In the genomic region with DNA sequence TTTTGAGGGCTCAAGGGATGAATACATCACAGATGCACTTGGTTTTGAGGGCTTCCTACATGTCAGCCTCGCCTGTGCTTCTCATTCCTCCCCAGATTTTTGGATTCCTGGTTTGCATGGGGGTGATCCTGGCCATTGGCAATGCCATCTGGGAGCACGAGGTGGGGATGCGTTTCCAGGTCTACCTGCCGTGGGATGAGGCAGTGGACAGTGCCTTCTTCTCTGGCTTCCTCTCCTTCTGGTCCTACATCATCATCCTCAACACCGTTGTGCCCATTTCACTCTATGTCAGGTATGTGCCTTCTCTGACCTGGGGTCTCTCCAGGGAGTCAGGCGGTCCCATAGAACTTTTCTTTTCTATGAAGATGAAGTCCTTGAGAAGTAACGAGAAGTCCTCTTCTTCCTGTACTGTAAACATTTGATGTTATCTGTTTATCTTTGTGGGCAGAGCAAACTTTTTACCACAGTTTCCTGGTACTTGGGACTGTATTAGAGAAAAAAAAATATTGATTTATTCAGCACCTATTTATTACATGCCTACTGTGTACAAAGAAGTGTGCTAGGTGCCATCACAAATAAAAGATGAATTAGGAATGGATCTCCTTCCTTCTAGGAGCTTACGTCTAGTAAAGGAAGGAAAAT, we compare ENCODE assay signal across 20 cellular contexts. TPM values are rescaled to one million over a fixed set of nuclear protein-coding genes. Genes with fewer than 3 reads are reported as not detected.
DNase-seq lines count a peak whose midpoint lies in the region; ATAC-seq and TF ChIP-seq lines count a peak whose summit lies in the region.
"Had no signal": no experiment of that assay in that cellular context is flagged by ENCODE, and none has a peak within 500 bp of the region (broad histone marks: within the 10 kb centered on the region; RNA-seq: fewer than 3 reads in every experiment).

No MANE protein-coding gene starts in this region.

- no peak for TF ChIP-seq EP300 in stomach (IDR thresholded peaks at IDR 0.05)

- H3K36me3 Mint-ChIP-seq in activated T-cell treated with anti-CD3 and anti-CD28 coated beads, Interleukin-2, amount 50 U/mL, for 4 hours (ENCODE audit: insufficient read depth), result peaks cover 46% of the 10 kb centered on the region
- peaks cover 16% of the 10 kb centered on the region for H3K36me3 Mint-ChIP-seq in T-helper 17 cell (ENCODE audit: low read depth)
- peaks cover 64% of the 10 kb centered on the region for H3K36me3 Mint-ChIP-seq in nephron progenitor cell (ENCODE audit: low read depth)

- H3K27me3 ChIP-seq in stomach, result no peaks in the 10 kb centered on the region
- H3K27me3 ChIP-seq: ascending aorta, foreskin keratinocyte, upper lobe of right lung had no signal

- H3K36me3 ChIP-seq in stomach, result peaks cover 39 to 81% (median 75%) of the 10 kb centered on the region in 4 donors

- no peak overlapping the region for H3K4me3 ChIP-seq in stomach
- H3K4me3 ChIP-seq: ascending aorta, upper lobe of right lung had no signal

- intact Hi-C loops in stomach (cut with DNase I; ENCODE audit: low total_unique reads), result loop anchor here (10.0 kb wide), 1 partner anchor 63 kb away; a partner anchor contains a TSS

- no peaks in the 10 kb centered on the region for H3K9me3 ChIP-seq in T-helper 17 cell (ENCODE audit: control insufficient read depth, low read length, poor library complexity, severe bottlenecking)
- no peaks in the 10 kb centered on the region for H3K9me3 ChIP-seq in stomach
- H3K9me3 ChIP-seq: ascending aorta, upper lobe of right lung had no signal

- H3K9me3 Mint-ChIP-seq in activated T-cell treated with anti-CD3 and anti-CD28 coated beads, Interleukin-2, amount 50 U/mL, for 4 hours, result no peaks in the 10 kb centered on the region
- no peaks in the 10 kb centered on the region for H3K9me3 Mint-ChIP-seq in nephron progenitor cell
- H3K9me3 Mint-ChIP-seq: stimulated activated naive B cell treated with anti-CD40 and anti-IgM and Interleukin-4, amounts not matched to agents 10 μg/mL and 1 μg/mL and 100 μg/mL, for 72 hours had no signal

- DNase-seq in activated T-cell treated with anti-CD3 and anti-CD28 coated beads, Interleukin-2, amount 50 U/mL, for 4 hours, result no peak
- DNase-seq in activated T-cell treated with anti-CD3 and anti-CD28 coated beads, Interleukin-2, amount 50 U/mL, for 48 hours, result no peak
- DNase-seq in T-helper 17 cell (no peak), stomach (no peak), nephron progenitor cell (no peak)
- DNase-seq in central memory CD4-positive, alpha-beta T cell, result peak; percentile 66
- DNase-seq: activated CD4-positive, CD25-positive, alpha-beta regulatory T cell; EL; foreskin keratinocyte; mesendoderm; NCI-H1930; stimulated activated naive B cell treated with anti-CD40 and anti-IgM and Interleukin-4, amounts not matched to agents 10 μg/mL and 1 μg/mL and 100 μg/mL, for 72 hours; upper lobe of right lung had no signal

- H3K4me1 ChIP-seq in stomach, result peaks cover 8 to 53% (median 16%) of the 10 kb centered on the region in 4 donors
- H3K4me1 ChIP-seq: ascending aorta, foreskin keratinocyte had no signal

- no peak for TF ChIP-seq CTCF in stomach (IDR thresholded peaks at IDR 0.05)
- no peak for TF ChIP-seq CTCF in nephron progenitor cell (IDR thresholded peaks at IDR 0.05)

- no peaks in the 10 kb centered on the region for H3K27me3 Mint-ChIP-seq in activated T-cell treated with anti-CD3 and anti-CD28 coated beads, Interleukin-2, amount 50 U/mL, for 4 hours (ENCODE audit: low read depth)
- no peaks in the 10 kb centered on the region for H3K27me3 Mint-ChIP-seq in T-helper 17 cell
- no peaks in the 10 kb centered on the region for H3K27me3 Mint-ChIP-seq in nephron progenitor cell (ENCODE audit: low read depth, poor library complexity)
- H3K27me3 Mint-ChIP-seq: stimulated activated naive B cell treated with anti-CD40 and anti-IgM and Interleukin-4, amounts not matched to agents 10 μg/mL and 1 μg/mL and 100 μg/mL, for 72 hours had no signal

- peak overlapping the region in 4 of 5 donors; percentile 21 to 58 (median 43) for H3K27ac ChIP-seq in stomach
- H3K27ac ChIP-seq: ascending aorta, foreskin keratinocyte, upper lobe of right lung had no signal

- H3K4me1 Mint-ChIP-seq in activated T-cell treated with anti-CD3 and anti-CD28 coated beads, Interleukin-2, amount 50 U/mL, for 4 hours (ENCODE audit: low read depth), result peaks cover 78% of the 10 kb centered on the region
- H3K4me1 Mint-ChIP-seq in T-helper 17 cell, result peaks cover 61% of the 10 kb centered on the region
- no peaks in the 10 kb centered on the region for H3K4me1 Mint-ChIP-seq in nephron progenitor cell

- no peak for ATAC-seq in activated T-cell treated with anti-CD3 and anti-CD28 coated beads, Interleukin-2, amount 50 U/mL, for 4 hours
- ATAC-seq in T-helper 17 cell (peak; percentile 62), HG03571 (IDR thresholded peaks at IDR 0.05; ENCODE audit: unreplicated experiment) (no peak), GM21526 (IDR thresholded peaks at IDR 0.05; ENCODE audit: low FRiP score, unreplicated experiment) (no peak)
- ATAC-seq: foreskin keratinocyte; stimulated activated naive B cell treated with anti-CD40 and anti-IgM and Interleukin-4, amounts not matched to agents 10 μg/mL and 1 μg/mL and 100 μg/mL, for 72 hours; upper lobe of right lung had no signal

- no peak for TF ChIP-seq POLR2A in stomach (IDR thresholded peaks at IDR 0.05)

- H3K27ac Mint-ChIP-seq in T-helper 17 cell (peak overlapping the region; percentile 97), nephron progenitor cell (no peak overlapping the region)
- H3K27ac Mint-ChIP-seq: stimulated activated naive B cell treated with anti-CD40 and anti-IgM and Interleukin-4, amounts not matched to agents 10 μg/mL and 1 μg/mL and 100 μg/mL, for 72 hours had no signal

- peak overlapping the region; percentile 59 for H3K4me3 Mint-ChIP-seq in activated T-cell treated with anti-CD3 and anti-CD28 coated beads, Interleukin-2, amount 50 U/mL, for 4 hours
- peak overlapping the region; percentile 93 for H3K4me3 Mint-ChIP-seq in T-helper 17 cell
- H3K4me3 Mint-ChIP-seq in nephron progenitor cell, result no peak overlapping the region
- H3K4me3 Mint-ChIP-seq: stimulated activated naive B cell treated with anti-CD40 and anti-IgM and Interleukin-4, amounts not matched to agents 10 μg/mL and 1 μg/mL and 100 μg/mL, for 72 hours had no signal

- WGBS in stomach, 5 donors, result 72 to 83% (median 79%) methylated on average over 8 of the region's 8 CpGs

RNA-seq across cellular contexts. Expression of a gene that starts 12.0 kb away (rescaled TPM):
- total RNA-seq in activated T-cell treated with anti-CD3 and anti-CD28 coated beads, Interleukin-2, amount 50 U/mL, for 4 hours, result 10 to 100 TPM; 73.1 to 74.9 (median 73.4) TPM
- 100 to 1,000 TPM; 175 to 192 TPM for total RNA-seq in T-helper 17 cell
- 10 to 100 TPM; 37.4 to 64.2 (median 46.9) TPM for total RNA-seq in stomach
- polyA plus RNA-seq in stomach, result 1 to 10 TPM; 5.4 to 6.3 (median 5.5) TPM

RNA-seq across cellular contexts. Expression of a gene that starts 16.5 kb away (rescaled TPM):
- not detected for total RNA-seq in activated T-cell treated with anti-CD3 and anti-CD28 coated beads, Interleukin-2, amount 50 U/mL, for 4 hours
- total RNA-seq in T-helper 17 cell, result 1 to 10 TPM in 1 of 2 donors, under 1 TPM in 1; 0.42 to 8.9 TPM
- not detected for total RNA-seq in stomach
- not detected for polyA plus RNA-seq in stomach
- total RNA-seq: A673, ascending aorta, HT-29, M059J, NCI-H460 had no signal
